ENCODE assay signal across 11 cellular contexts in the genomic region with DNA sequence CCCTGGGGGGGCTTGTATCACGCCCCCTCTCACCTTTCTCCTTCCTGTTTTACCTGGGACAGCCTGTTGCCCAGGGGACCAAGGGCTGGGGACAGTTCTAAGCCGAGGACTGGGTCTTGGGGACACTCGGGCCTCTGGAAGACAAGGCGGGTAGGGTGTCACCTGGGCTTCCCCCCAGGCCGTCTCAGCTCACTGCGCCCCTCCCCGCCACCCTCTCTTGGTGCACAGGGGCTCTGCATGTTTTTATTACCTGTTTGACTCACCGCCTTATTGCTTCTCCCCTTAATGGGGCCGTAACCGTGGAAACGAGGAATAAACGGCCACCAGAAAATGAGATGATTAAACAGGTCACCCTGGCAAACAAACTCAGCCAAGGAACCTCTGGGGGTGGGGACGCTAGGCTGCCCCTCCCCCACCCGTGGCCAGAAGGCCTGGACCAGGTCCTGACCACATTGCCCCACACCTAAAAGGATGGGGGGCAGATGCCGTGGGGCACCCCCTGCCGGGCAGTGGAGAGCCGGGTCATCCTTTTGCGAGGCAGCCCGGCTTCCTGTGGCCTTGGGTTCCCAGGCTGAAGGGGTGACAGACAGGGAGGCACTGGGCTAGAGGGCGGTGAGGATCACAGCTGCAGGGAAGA.
DNase-seq lines count a peak whose midpoint lies in the region; ATAC-seq and TF ChIP-seq lines count a peak whose summit lies in the region.
"Had no signal": no experiment of that assay in that cellular context is flagged by ENCODE, and none has a peak within 500 bp of the region (broad histone marks: within the 10 kb centered on the region; RNA-seq: fewer than 3 reads in every experiment).

No MANE protein-coding gene starts in this region.

- no peak overlapping the region for H3K4me3 Mint-ChIP-seq in naive thymus-derived CD4-positive, alpha-beta T cell

- no peak overlapping the region for H3K4me3 ChIP-seq in liver (ENCODE audit: low read depth in 1 of 3, low read length in 3 of 3)
- H3K4me3 ChIP-seq in stomach, result no peak overlapping the region
- H3K4me3 ChIP-seq in naive thymus-derived CD4-positive, alpha-beta T cell (ENCODE audit: low read length), result no peak overlapping the region

- no peak overlapping the region for H3K9ac ChIP-seq in liver (ENCODE audit: low read depth in 1 of 2, low read length in 2 of 2)

- H3K27me3 Mint-ChIP-seq in naive thymus-derived CD4-positive, alpha-beta T cell, result no peaks in the 10 kb centered on the region

- CTCF ChIA-PET in naive thymus-derived CD4-positive, alpha-beta T cell (lab: Charles Lee), result no interaction called here

- peaks cover 0 to 15% (median 0%) of the 10 kb centered on the region in 7 donors for H3K4me1 Mint-ChIP-seq in naive thymus-derived CD4-positive, alpha-beta T cell

- TF ChIP-seq RAD21 in liver (IDR thresholded peaks at IDR 0.05), result no peak

- H3K27me3 ChIP-seq in liver (ENCODE audit: control insufficient read depth in 4 of 4, insufficient read depth in 4 of 4, low read length in 3 of 4) (no peaks in the 10 kb centered on the region), stomach (no peaks in the 10 kb centered on the region)
- H3K27me3 ChIP-seq in naive thymus-derived CD4-positive, alpha-beta T cell (ENCODE audit: control insufficient read depth in 2 of 2, insufficient read depth in 2 of 2, low read length in 2 of 2), result no peaks in the 10 kb centered on the region

- H3K9me3 Mint-ChIP-seq in naive thymus-derived CD4-positive, alpha-beta T cell, result no peaks in the 10 kb centered on the region

- peak overlapping the region; percentile 98 for H3K27ac ChIP-seq in VCaP
- H3K27ac ChIP-seq in liver (ENCODE audit: low read depth in 1 of 2, low read length in 2 of 2), result peak overlapping the region; percentile 50 to 61
- peak overlapping the region; percentile 88 to 97 (median 92) for H3K27ac ChIP-seq in stomach
- H3K27ac ChIP-seq in naive thymus-derived CD4-positive, alpha-beta T cell (ENCODE audit: low read depth, low read length), result no peak overlapping the region
- H3K27ac ChIP-seq: epithelial cell of prostate had no signal

- intact Hi-C loops in stomach (cut with DNase I; ENCODE audit: low total_unique reads), result loop anchor here (10.0 kb wide), 1 partner anchor 108 kb away; the partner anchor contains the start of gene CASZ1
- intact Hi-C loops in naive thymus-derived CD4-positive, alpha-beta T cell (cut with micrococcal nuclease), result no loop called here

- no peak for TF ChIP-seq CTCF in VCaP (conservative IDR thresholded peaks at IDR 0.05)
- no peak for TF ChIP-seq CTCF in liver (IDR thresholded peaks at IDR 0.05; ENCODE audit: low read depth, low read length, missing input control)
- TF ChIP-seq CTCF in stomach (IDR thresholded peaks at IDR 0.05), result no peak

- TF ChIP-seq POLR2A in stomach (IDR thresholded peaks at IDR 0.05), result no peak

- 46% methylated on average over 20 of the region's 20 CpGs for WGBS in liver
- WGBS in stomach, 5 donors, result 27 to 51% (median 36%) methylated on average over 11 to 20 of the region's 20 CpGs

- no peaks in the 10 kb centered on the region for H3K36me3 Mint-ChIP-seq in naive thymus-derived CD4-positive, alpha-beta T cell

- DNase-seq in NCI-H146 (lab: John Stamatoyannopoulos, UW) (peak; percentile 52), NCI-H146 treated with DMSO at 0.1 percent for 48 hours (lab: John Stamatoyannopoulos, UW; ENCODE audit: unreplicated experiment) (no peak), stomach (no peak), RKO (ENCODE audit: low spot score) (no peak)
- DNase-seq in stimulated activated CD8-positive, alpha-beta memory T cell treated with anti-CD3 and anti-CD28 coated beads, Interleukin-4, amount 100 ng/mL, for 48 hours, result no peak
- no peak for DNase-seq in naive thymus-derived CD4-positive, alpha-beta T cell
- DNase-seq: activated CD4-positive, CD25-positive, alpha-beta regulatory T cell; activated naive CD4-positive, alpha-beta T cell treated with anti-CD3 and anti-CD28 coated beads, Interleukin-2, amount 50 U/mL, for 16 hours had no signal

- H3K4me1 ChIP-seq in liver (ENCODE audit: control insufficient read depth in 4 of 4, insufficient read depth in 4 of 4, low read length in 3 of 4) (peaks cover 17 to 44% (median 29%) of the 10 kb centered on the region in 4 donors), stomach (peaks cover 100% of the 10 kb centered on the region in 4 donors)
- H3K4me1 ChIP-seq in naive thymus-derived CD4-positive, alpha-beta T cell (ENCODE audit: control insufficient read depth in 2 of 2, insufficient read depth in 2 of 2, low read length in 2 of 2), result no peaks in the 10 kb centered on the region

- TF ChIP-seq EP300 in stomach (IDR thresholded peaks at IDR 0.05), result no peak

- POLR2A ChIA-PET in naive thymus-derived CD4-positive, alpha-beta T cell (lab: Charles Lee), result no interaction called here

- no peak for ATAC-seq in naive thymus-derived CD4-positive, alpha-beta T cell

- H3K27ac Mint-ChIP-seq in naive thymus-derived CD4-positive, alpha-beta T cell, result no peak overlapping the region

- no peaks in the 10 kb centered on the region for H3K9me3 ChIP-seq in liver (ENCODE audit: control insufficient read depth in 4 of 4, low read length in 3 of 4)
- H3K9me3 ChIP-seq in stomach, result no peaks in the 10 kb centered on the region
- no peaks in the 10 kb centered on the region for H3K9me3 ChIP-seq in naive thymus-derived CD4-positive, alpha-beta T cell (ENCODE audit: control insufficient read depth in 2 of 3, low read length in 3 of 3)

- H3K36me3 ChIP-seq in liver (ENCODE audit: control insufficient read depth in 4 of 4, insufficient read depth in 3 of 4, low read depth in 1 of 4, low read length in 3 of 4) (no peaks in the 10 kb centered on the region), stomach (peaks cover 0 to 4% (median 2%) of the 10 kb centered on the region in 4 donors)
- H3K36me3 ChIP-seq in naive thymus-derived CD4-positive, alpha-beta T cell (ENCODE audit: control insufficient read depth in 2 of 3, insufficient read depth in 3 of 3, low read length in 3 of 3), result no peaks in the 10 kb centered on the region

TF ChIP-seq in liver, 16 proteins besides CTCF, POLR2A, EP300 and RAD21:
- TF ChIP-seq JUND (IDR thresholded peaks at IDR 0.05) (no peak), YY1 (IDR thresholded peaks at IDR 0.05) (no peak), HNF4A (conservative IDR thresholded peaks at IDR 0.05) (no peak), SP1 (IDR thresholded peaks at IDR 0.05) (no peak), FOXA1 (IDR thresholded peaks at IDR 0.05) (no peak), HNF4G (IDR thresholded peaks at IDR 0.05) (no peak), GABPA (IDR thresholded peaks at IDR 0.05 in 1 of 2, conservative IDR thresholded peaks at IDR 0.05 in 1 of 2) (no peak)
- TF ChIP-seq, protein P1, sequence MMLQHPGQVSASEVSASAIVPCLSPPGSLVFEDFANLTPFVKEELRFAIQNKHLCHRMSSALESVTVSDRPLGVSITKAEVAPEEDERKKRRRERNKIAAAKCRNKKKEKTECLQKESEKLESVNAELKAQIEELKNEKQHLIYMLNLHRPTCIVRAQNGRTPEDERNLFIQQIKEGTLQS (IDR thresholded peaks at IDR 0.05), result no peak
- TF ChIP-seq, protein P2, sequence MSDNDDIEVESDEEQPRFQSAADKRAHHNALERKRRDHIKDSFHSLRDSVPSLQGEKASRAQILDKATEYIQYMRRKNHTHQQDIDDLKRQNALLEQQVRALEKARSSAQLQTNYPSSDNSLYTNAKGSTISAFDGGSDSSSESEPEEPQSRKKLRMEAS (IDR thresholded peaks at IDR 0.05), result no peak
TF ChIP-seq in liver: peak in this region for 0.
